7 cellular contexts compared by ENCODE assay signal in the genomic region with DNA sequence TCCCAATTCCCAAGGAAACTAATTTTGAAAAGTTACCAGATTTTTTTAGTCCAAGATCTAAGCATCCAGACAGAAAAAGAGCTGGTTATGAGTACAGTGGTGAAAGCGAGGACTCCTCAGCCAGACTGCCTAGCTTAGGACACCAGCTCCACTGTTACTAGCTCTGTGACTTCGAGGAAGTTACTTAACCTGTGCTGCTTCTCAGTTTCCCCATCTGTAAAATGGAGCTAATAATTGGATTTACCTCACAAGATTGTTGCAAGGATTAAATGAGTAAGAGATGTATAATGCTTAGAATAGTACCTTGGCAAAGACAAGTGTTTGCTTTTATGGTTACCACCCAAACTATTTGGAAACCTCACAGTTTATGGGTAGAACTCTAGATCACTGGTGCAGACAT. TPM values are rescaled to one million over a fixed set of nuclear protein-coding genes. Genes with fewer than 3 reads are reported as not detected.
A peak's percentile ranks its signal among the peaks of the same experiment; 100 is the strongest.
DNase-seq lines count a peak whose midpoint lies in the region; ATAC-seq and TF ChIP-seq lines count a peak whose summit lies in the region.

No MANE protein-coding gene starts in this region.

- H3K4me1 Mint-ChIP-seq in HFFc6 (ENCODE audit: low read depth), result peaks cover 64% of the 10 kb centered on the region
- H3K4me1 Mint-ChIP-seq in activated CD8-positive, alpha-beta T cell treated with anti-CD3 and anti-CD28 coated beads for 36 hours (ENCODE audit: low read depth), result peaks cover 51% of the 10 kb centered on the region
- H3K4me1 Mint-ChIP-seq in stimulated activated naive B cell treated with anti-CD40 and anti-IgM and Interleukin-4, amounts not matched to agents 10 μg/mL and 1 μg/mL and 100 μg/mL, for 72 hours, result peaks cover 26 to 49% of the 10 kb centered on the region in 2 donors

- H3K4me3 ChIP-seq in iPS-18c (ENCODE audit: insufficient read depth, low read depth, low read length), result peak overlapping the region; percentile 100

- no peaks in the 10 kb centered on the region for H3K27me3 Mint-ChIP-seq in HFFc6 (ENCODE audit: insufficient read depth)
- H3K27me3 Mint-ChIP-seq in activated CD8-positive, alpha-beta T cell treated with anti-CD3 and anti-CD28 coated beads for 36 hours, result no peaks in the 10 kb centered on the region
- H3K27me3 Mint-ChIP-seq in stimulated activated naive B cell treated with anti-CD40 and anti-IgM and Interleukin-4, amounts not matched to agents 10 μg/mL and 1 μg/mL and 100 μg/mL, for 72 hours, result no peaks in the 10 kb centered on the region

- peaks cover 8% of the 10 kb centered on the region for H3K36me3 Mint-ChIP-seq in HFFc6 (ENCODE audit: low read depth)
- peaks cover 16% of the 10 kb centered on the region for H3K36me3 Mint-ChIP-seq in activated CD8-positive, alpha-beta T cell treated with anti-CD3 and anti-CD28 coated beads for 36 hours (ENCODE audit: low read depth)
- peaks cover 4 to 8% of the 10 kb centered on the region in 2 donors for H3K36me3 Mint-ChIP-seq in stimulated activated naive B cell treated with anti-CD40 and anti-IgM and Interleukin-4, amounts not matched to agents 10 μg/mL and 1 μg/mL and 100 μg/mL, for 72 hours

- H3K9me3 ChIP-seq in iPS-18c (ENCODE audit: control insufficient read depth, insufficient read depth, low read length), result no peaks in the 10 kb centered on the region

- intact Hi-C loops in activated CD8-positive, alpha-beta T cell treated with anti-CD3 and anti-CD28 coated beads for 36 hours (cut with micrococcal nuclease), result no loop called here

- CTCF ChIA-PET in activated CD8-positive, alpha-beta T cell treated with anti-CD3 and anti-CD28 coated beads for 36 hours (lab: Charles Lee), result interaction anchor here (0.9 to 4.0 kb wide), 4 partner anchors 8 to 91 kb away, joined by 3 to 33 read pairs (median 6); no protein-coding TSS in a partner anchor

- no peak for TF ChIP-seq CTCF in HFFc6 (IDR thresholded peaks at IDR 0.05)
- TF ChIP-seq CTCF in activated CD8-positive, alpha-beta T cell treated with anti-CD3 and anti-CD28 coated beads for 36 hours (IDR thresholded peaks at IDR 0.05), result no peak

- DNase-seq in HFFc6 (no peak), NCI-H446 treated with DMSO at 0.1 percent for 48 hours (lab: John Stamatoyannopoulos, UW) (no peak), 8988T (no peak)
- no peak for DNase-seq in activated CD8-positive, alpha-beta T cell treated with anti-CD3 and anti-CD28 coated beads for 36 hours
- no peak for DNase-seq in stimulated activated naive B cell treated with anti-CD40 and anti-IgM and Interleukin-4, amounts not matched to agents 10 μg/mL and 1 μg/mL and 100 μg/mL, for 72 hours

- H3K9me3 Mint-ChIP-seq in HFFc6, result peaks cover 1% of the 10 kb centered on the region
- peaks cover under 1% of the 10 kb centered on the region for H3K9me3 Mint-ChIP-seq in activated CD8-positive, alpha-beta T cell treated with anti-CD3 and anti-CD28 coated beads for 36 hours
- peaks cover 0 to under 1% of the 10 kb centered on the region in 2 donors for H3K9me3 Mint-ChIP-seq in stimulated activated naive B cell treated with anti-CD40 and anti-IgM and Interleukin-4, amounts not matched to agents 10 μg/mL and 1 μg/mL and 100 μg/mL, for 72 hours

- ATAC-seq in activated CD8-positive, alpha-beta T cell treated with anti-CD3 and anti-CD28 coated beads for 36 hours, result no peak
- ATAC-seq in stimulated activated naive B cell treated with anti-CD40 and anti-IgM and Interleukin-4, amounts not matched to agents 10 μg/mL and 1 μg/mL and 100 μg/mL, for 72 hours (replicated peaks), result no peak
- no peak for ATAC-seq in HG03354 (IDR thresholded peaks at IDR 0.05; ENCODE audit: poor library complexity, severe bottlenecking, unreplicated experiment)

- POLR2A ChIA-PET in activated CD8-positive, alpha-beta T cell treated with anti-CD3 and anti-CD28 coated beads for 36 hours (lab: Charles Lee), result interaction anchor here (1.1 to 3.0 kb wide), 3 partner anchors 10 to 16 kb away, joined by 3 to 6 read pairs (median 5); no protein-coding TSS in a partner anchor

- H3K27ac Mint-ChIP-seq in HFFc6, result peak overlapping the region; percentile 83
- H3K27ac Mint-ChIP-seq in activated CD8-positive, alpha-beta T cell treated with anti-CD3 and anti-CD28 coated beads for 36 hours, result peak overlapping the region; percentile 92
- H3K27ac Mint-ChIP-seq in stimulated activated naive B cell treated with anti-CD40 and anti-IgM and Interleukin-4, amounts not matched to agents 10 μg/mL and 1 μg/mL and 100 μg/mL, for 72 hours, result peak overlapping the region; percentile 37

- H3K4me3 Mint-ChIP-seq in HFFc6, result peak overlapping the region; percentile 93
- peak overlapping the region; percentile 92 for H3K4me3 Mint-ChIP-seq in activated CD8-positive, alpha-beta T cell treated with anti-CD3 and anti-CD28 coated beads for 36 hours
- H3K4me3 Mint-ChIP-seq in stimulated activated naive B cell treated with anti-CD40 and anti-IgM and Interleukin-4, amounts not matched to agents 10 μg/mL and 1 μg/mL and 100 μg/mL, for 72 hours, result peak overlapping the region; percentile 93 to 97

RNA-seq across cellular contexts. Expression of a gene that starts 1.1 kb away (rescaled TPM):
- 10 to 100 TPM; 24.8 to 35.3 (median 31.9) TPM for total RNA-seq in HFFc6 (2021; fragmentation: NEBNext Ultra II Directional; extraction: Animal tissue kit (Norgen Biotek cat#: 25700))
- 10 to 100 TPM; 47.8 to 53.3 TPM for total RNA-seq in activated CD8-positive, alpha-beta T cell treated with anti-CD3 and anti-CD28 coated beads for 36 hours

RNA-seq across cellular contexts. Expression of a gene that starts 24.1 kb away (rescaled TPM):
- 1 to 10 TPM in 5 of 6 experiments, under 1 TPM in 1; 0.91 to 3.3 (median 1.9) TPM for total RNA-seq in HFFc6 (2021; fragmentation: NEBNext Ultra II Directional; extraction: Animal tissue kit (Norgen Biotek cat#: 25700))
- not detected for total RNA-seq in activated CD8-positive, alpha-beta T cell treated with anti-CD3 and anti-CD28 coated beads for 36 hours

RNA-seq across cellular contexts. Expression of a gene that starts 41.1 kb away (rescaled TPM):
- under 1 TPM in 5 of 6 experiments, not detected in 1; 0.02 to 0.03 (median 0.02) TPM for total RNA-seq in HFFc6 (2021; fragmentation: NEBNext Ultra II Directional; extraction: Animal tissue kit (Norgen Biotek cat#: 25700))
- total RNA-seq in activated CD8-positive, alpha-beta T cell treated with anti-CD3 and anti-CD28 coated beads for 36 hours, result under 1 TPM; 0.04 to 0.07 TPM

Comparison
In these comparisons a context has a peak if more than half of its experiments do, and no peak if none do; other contexts are left out.
1. H3K27ac Mint-ChIP-seq: peak in every context shown above with its lines; median percentile 92 in activated CD8-positive, alpha-beta T cell treated with anti-CD3 and anti-CD28 coated beads for 36 hours; 83 in HFFc6; 37 in stimulated activated naive B cell treated with anti-CD40 and anti-IgM and Interleukin-4, amounts not matched to agents 10 μg/mL and 1 μg/mL and 100 μg/mL, for 72 hours.